In genomic region chr5:171630047-171630669, GRCh38 we compare ENCODE assay signal across 8 cellular contexts.
DNase-seq lines count a peak whose midpoint lies in the region; ATAC-seq, FAIRE-seq and TF ChIP-seq lines count a peak whose summit lies in the region.

No MANE protein-coding gene starts in this region.

- POLR2A ChIA-PET in A549 (lab: Yijun Ruan, JAX) (no interaction called here), T-cell (lab: Charles Lee) (no interaction called here)

- peak overlapping the region; percentile 100 for H3K4me2 ChIP-seq in A549

- TF ChIP-seq CTCF in A549 (IDR thresholded peaks at IDR 0.05) (peak; percentile 59), fibroblast of villous mesenchyme (IDR thresholded peaks at IDR 0.05; ENCODE audit: insufficient read depth, low read depth, low read length) (peak; percentile 57)

- FAIRE-seq in A549 (lab: Jason Lieb, UNC), result no peak
- FAIRE-seq in GM12892 (lab: Jason Lieb, UNC), result no peak

- H3K9me3 Mint-ChIP-seq in T-cell, result no peaks in the 10 kb centered on the region

- H3K4me1 ChIP-seq in A549, result no peaks in the 10 kb centered on the region

- H3K27ac Mint-ChIP-seq in T-cell, result no peak overlapping the region

- H3K36me3 Mint-ChIP-seq in T-cell, result no peaks in the 10 kb centered on the region

- H3K4me3 ChIP-seq in A549 (peak overlapping the region; percentile 50), fibroblast of villous mesenchyme (ENCODE audit: low read depth, low read length) (no peak overlapping the region)

- ATAC-seq in A549 (peak; percentile 97 to 100), T-cell (replicated peaks in 1 of 4) (no peak), GM19351 (IDR thresholded peaks at IDR 0.05; ENCODE audit: unreplicated experiment) (no peak)

- H3K4me1 Mint-ChIP-seq in T-cell, result no peaks in the 10 kb centered on the region

- DNase-seq in A549 (ENCODE audit: low read depth in 1 of 2, low spot score in 1 of 2) (peak; percentile 71 to 88), H4 (ENCODE audit: low spot score) (peak; percentile 66), SHP77 treated with DMSO at 0.1 percent for 48 hours (lab: John Stamatoyannopoulos, UW) (peak; percentile 13), fibroblast of villous mesenchyme (ENCODE audit: low read depth) (peak; percentile 51), posterior vena cava (ENCODE audit: low spot score) (peak; percentile 87), T-cell (no peak), GM12892 (ENCODE audit: insufficient read length) (no peak)

- WGBS in A549 (ENCODE audit: missing lambda C conversion rate), result 16% methylated on average over 12 of the region's 32 CpGs

- H3K27me3 Mint-ChIP-seq in T-cell, result peaks cover 21 to 31% of the 10 kb centered on the region in 2 donors

- no peaks in the 10 kb centered on the region for H3K9me3 ChIP-seq in A549

- TF ChIP-seq RAD21 in A549 (conservative IDR thresholded peaks at IDR 0.05 in 1 of 2, IDR thresholded peaks at IDR 0.05 in 1 of 2), result peak; percentile 78 to 81

- H3K27ac ChIP-seq in A549, result peak overlapping the region; percentile 44 to 45; a peak in 3 of 6 replicates

- no peak for TF ChIP-seq EP300 in A549 (IDR thresholded peaks at IDR 0.05)

- CTCF ChIA-PET in A549 (lab: Yijun Ruan, JAX), result interaction anchor here (0.6 to 4.3 kb wide), 68 partner anchors 8 to 440 kb away, joined by 3 to 41 read pairs (median 4); partner anchors contain the start of gene FGF18
- CTCF ChIA-PET in T-cell (lab: Charles Lee), result no interaction called here

- intact Hi-C loops in posterior vena cava (cut with DNase I), result no loop called here

- H3K4me3 Mint-ChIP-seq in T-cell, result no peak overlapping the region

- TF ChIP-seq POLR2A in A549 (IDR thresholded peaks at IDR 0.05; ENCODE audit: low read length) (no peak), GM12892 (IDR thresholded peaks at IDR 0.05; ENCODE audit: low read depth, low read length) (no peak)

TF ChIP-seq in A549, 52 proteins besides CTCF, POLR2A, EP300 and RAD21:
- peak; percentile 34; the same call in 1 of the 2 replicates for TF ChIP-seq MAX (IDR thresholded peaks at IDR 0.05)
- TF ChIP-seq SMC3 (IDR thresholded peaks at IDR 0.05), result peak; percentile 83
- no peak for TF ChIP-seq USF2 (IDR thresholded peaks at IDR 0.05)

Comparison
In these comparisons a context has a peak if more than half of its experiments do, and no peak if none do; other contexts are left out.
1. ATAC-seq: peak in A549 (2 of 2); none in T-cell (0 of 4) and GM19351 (single experiment).
2. DNase-seq: peak in A549 (2 of 2), H4 (single experiment), SHP77 treated with DMSO at 0.1 percent for 48 hours (single experiment), fibroblast of villous mesenchyme (single experiment) and posterior vena cava (single experiment); none in T-cell (0 of 34) and GM12892 (single experiment).